In genomic region chr9:137058651-137059234, GRCh38 we compare ENCODE assay signal across 25 cellular contexts. TPM values are rescaled to one million over a fixed set of nuclear protein-coding genes. Genes with fewer than 3 reads are reported as not detected.
DNase-seq lines count a peak whose midpoint lies in the region; ATAC-seq, FAIRE-seq and TF ChIP-seq lines count a peak whose summit lies in the region.
"Had no signal": no experiment of that assay in that cellular context is flagged by ENCODE, and none has a peak within 500 bp of the region (broad histone marks: within the 10 kb centered on the region; RNA-seq: fewer than 3 reads in every experiment).

No MANE protein-coding gene starts in this region.

- no peak for DNase-seq in HepG2 (ENCODE audit: low spot score)
- no peak for DNase-seq in right lobe of liver
- peak; percentile 82 for DNase-seq in NCI-H2171 (lab: John Stamatoyannopoulos, UW)
- peak; percentile 59 to 60 for DNase-seq in SHP77 (lab: John Stamatoyannopoulos, UW)
- DNase-seq in stomach, result no peak
- no peak for DNase-seq in left lobe of liver (ENCODE audit: low spot score)
- DNase-seq in globus pallidus (ENCODE audit: low spot score), result no peak
- no peak for DNase-seq in GM19240 (ENCODE audit: insufficient read length, low spot score)
- DNase-seq: activated CD4-positive, CD25-positive, alpha-beta regulatory T cell treated with anti-CD3 and anti-CD28 coated beads, Interleukin-2, amount 50 U/mL, for 72 hours; activated CD8-positive, alpha-beta T cell treated with anti-CD3 and anti-CD28 coated beads for 36 hours; brain microvascular endothelial cell; CD4-positive, alpha-beta memory T cell; effector memory CD8-positive, alpha-beta T cell; esophagus squamous epithelium; gastrocnemius medialis; NCI-H1105; NCI-H226; T1000; uterus had no signal

- in situ Hi-C loops in HepG2 (cut with HindIII; ENCODE audit: extremely low pct_ligation_motif_present, low pct_unique_long_range_greater_than_20kb), result no loop called here

- H3K27me3 ChIP-seq in HepG2 (ENCODE audit: control insufficient read depth in 1 of 2, insufficient read depth in 2 of 2, low read length in 2 of 2) (no peaks in the 10 kb centered on the region), right lobe of liver (no peaks in the 10 kb centered on the region), stomach (peaks cover 0 to 18% (median 7%) of the 10 kb centered on the region in 3 donors)
- H3K27me3 ChIP-seq: uterus had no signal

- H3K27ac ChIP-seq in HepG2 (ENCODE audit: extremely low read length, insufficient read depth, low read length) (no peak overlapping the region), right lobe of liver (no peak overlapping the region), stomach (no peak overlapping the region)
- H3K27ac ChIP-seq: brain microvascular endothelial cell, esophagus squamous epithelium, gastrocnemius medialis, KMS-11, prostate gland, uterus had no signal

- WGBS in HepG2 (ENCODE audit: low lambda C conversion rate), result 60% methylated on average over 8 of the region's 9 CpGs
- 59% methylated on average over 3 of the region's 9 CpGs for WGBS in right lobe of liver (ENCODE audit: insufficient coverage, low coverage, low lambda C conversion rate, missing lambda C conversion rate)
- 80 to 91% (median 88%) methylated on average over 9 of the region's 9 CpGs for WGBS in stomach, 5 donors

- FAIRE-seq in HepG2 (lab: Jason Lieb, UNC), result no peak
- FAIRE-seq: GM12891, islet of Langerhans had no signal

- H3K9ac ChIP-seq in HepG2 (ENCODE audit: insufficient read depth, low read depth, low read length), result no peak overlapping the region
- H3K9ac ChIP-seq: KMS-11 had no signal

- H3K4me3 ChIP-seq in HepG2 (replicated peaks in 1 of 3; ENCODE audit: insufficient read depth in 1 of 3, low read depth in 2 of 3, low read length in 3 of 3), result no peak overlapping the region
- H3K4me3 ChIP-seq in right lobe of liver, result no peak overlapping the region
- no peak overlapping the region for H3K4me3 ChIP-seq in stomach
- H3K4me3 ChIP-seq: esophagus squamous epithelium, gastrocnemius medialis, prostate gland, uterus had no signal

- no peaks in the 10 kb centered on the region for H3K36me3 ChIP-seq in HepG2 (replicated peaks in 1 of 2; ENCODE audit: control insufficient read depth in 1 of 2, insufficient read depth in 2 of 2, low read length in 2 of 2)
- no peaks in the 10 kb centered on the region for H3K36me3 ChIP-seq in right lobe of liver
- no peaks in the 10 kb centered on the region for H3K36me3 ChIP-seq in stomach
- H3K36me3 ChIP-seq: brain microvascular endothelial cell, esophagus squamous epithelium, gastrocnemius medialis, prostate gland, uterus had no signal

- POLR2A ChIA-PET in HepG2 (lab: Yijun Ruan, JAX), result interaction anchor here (1.0 to 1.3 kb wide), 3 partner anchors 9 to 28 kb away, joined by 4 read pairs; partner anchors contain the start of gene MAN1B1

- TF ChIP-seq RAD21 in HepG2 (CRISPR knock-in tag; IDR thresholded peaks at IDR 0.05), result no peak

- ATAC-seq in HepG2 (no peak), right lobe of liver (no peak), left lobe of liver (no peak)
- ATAC-seq: activated CD8-positive, alpha-beta T cell treated with anti-CD3 and anti-CD28 coated beads for 36 hours; effector memory CD8-positive, alpha-beta T cell; gastrocnemius medialis had no signal

- H3K79me2 ChIP-seq in HepG2 (ENCODE audit: insufficient read depth, low read length), result peaks cover 9% of the 10 kb centered on the region

- peaks cover 44% of the 10 kb centered on the region for H3K4me1 ChIP-seq in HepG2 (ENCODE audit: insufficient read depth, low read length)
- peaks cover 2 to 20% (median 11%) of the 10 kb centered on the region in 4 donors for H3K4me1 ChIP-seq in right lobe of liver
- peaks cover 26 to 49% (median 40%) of the 10 kb centered on the region in 4 donors for H3K4me1 ChIP-seq in stomach

- TF ChIP-seq POLR2A in HepG2 (IDR thresholded peaks at IDR 0.05; ENCODE audit: insufficient read depth in 1 of 2, low read depth in 2 of 2, low read length in 2 of 2) (no peak), right lobe of liver (IDR thresholded peaks at IDR 0.05) (no peak), stomach (IDR thresholded peaks at IDR 0.05) (no peak)

- TF ChIP-seq EP300 in HepG2 (IDR thresholded peaks at IDR 0.05; ENCODE audit: low read depth in 2 of 2, low read length in 2 of 2), result no peak
- TF ChIP-seq EP300 in HepG2 (CRISPR knock-in tag; IDR thresholded peaks at IDR 0.05; ENCODE audit: borderline replicate concordance), result no peak
- no peak for TF ChIP-seq EP300 in stomach (IDR thresholded peaks at IDR 0.05)

- H3K4me2 ChIP-seq in HepG2 (ENCODE audit: low read depth, low read length), result no peak overlapping the region
- H3K4me2 ChIP-seq: KMS-11 had no signal

- no peak for TF ChIP-seq CTCF in HepG2 (CRISPR knock-in tag; IDR thresholded peaks at IDR 0.05)
- no peak for TF ChIP-seq CTCF in right lobe of liver (IDR thresholded peaks at IDR 0.05)
- TF ChIP-seq CTCF in stomach (IDR thresholded peaks at IDR 0.05), result no peak

- no TSS peak for BruUV-seq in HepG2 (replicated peaks; lab: Mats Ljungman, UMichigan)

- H3K9me3 ChIP-seq in HepG2 (ENCODE audit: low read length) (no peaks in the 10 kb centered on the region), right lobe of liver (no peaks in the 10 kb centered on the region), stomach (no peaks in the 10 kb centered on the region)
- H3K9me3 ChIP-seq: esophagus squamous epithelium, gastrocnemius medialis, prostate gland, uterus had no signal

- H4K20me1 ChIP-seq in HepG2 (ENCODE audit: insufficient read depth, low read length), result no peaks in the 10 kb centered on the region

- intact Hi-C loops in HepG2 (cut with micrococcal nuclease; ENCODE audit: unreplicated experiment), result no loop called here
- intact Hi-C loops in right lobe of liver (cut with DNase I), result no loop called here
- intact Hi-C loops in stomach (cut with DNase I; ENCODE audit: low total_unique reads), result no loop called here

- CTCF ChIA-PET in HepG2 (lab: Yijun Ruan, JAX; ENCODE audit: low intra/inter-chr PET ratio, low total read pairs), result no interaction called here

- no peak overlapping the region for H2AFZ ChIP-seq in HepG2 (ENCODE audit: low read length)

RNA-seq across cellular contexts. Expression of gene ENTPD2, which starts 4.9 kb away (rescaled TPM):
- total RNA-seq in HepG2 (2016; rRNA removed; fragmentation: Illumina TruSeq; extraction: Trizol) (0.87 and 0.95 TPM in 2 replicates), right lobe of liver (1 to 10 TPM in 2 of 6 experiments, under 1 TPM in 4; 0.50 to 2.1 (median 0.80) TPM), stomach (10 to 100 TPM in 1 of 5 donors, 1 to 10 TPM in 3, not detected in 1; 2.2 to 11.3 (median 6.7) TPM), left lobe of liver (1.7 TPM)
- total RNA-seq in HepG2 (2016; cell fraction: cytosol; rRNA removed; fragmentation: Illumina TruSeq; extraction: Trizol; ENCODE audit: low read depth), result 0.61 and 0.88 TPM in 2 replicates
- total RNA-seq in HepG2 (2016; cell fraction: insoluble cytoplasmic fraction; rRNA removed; fragmentation: Illumina TruSeq; extraction: Trizol), result 0.74 and 0.82 TPM in 2 replicates
- 0.69 and 0.71 TPM in 2 replicates for total RNA-seq in HepG2 (2016; cell fraction: membrane; rRNA removed; fragmentation: Illumina TruSeq; extraction: Trizol)
- total RNA-seq in HepG2 (2016; cell fraction: nucleus; rRNA removed; fragmentation: Illumina TruSeq; extraction: Trizol), result 3.4 and 3.6 TPM in 2 replicates
- polyA plus RNA-seq in HepG2 (2011; rRNA removed) (3.2 and 4.1 TPM in 2 replicates), stomach (1 to 10 TPM; 2.0 to 4.8 (median 2.9) TPM)
- 2.1 and 3.2 TPM in 2 replicates for polyA plus RNA-seq in HepG2 (2011; cell fraction: cytosol; rRNA removed)
- 41.8 and 49.4 TPM in 2 replicates for polyA plus RNA-seq in HepG2 (2011; cell fraction: nucleus; rRNA removed)
- 21.3 and 23.9 TPM in 2 replicates for polyA plus RNA-seq in HepG2 (2012)
- 1.5 and 1.8 TPM in 2 replicates for polyA plus RNA-seq in HepG2 (2016; cell fraction: cytosol; fragmentation: Illumina TruSeq; extraction: Trizol; ENCODE audit: low read depth)
- 2.3 and 2.8 TPM in 2 replicates for polyA plus RNA-seq in HepG2 (2016; cell fraction: insoluble cytoplasmic fraction; fragmentation: Illumina TruSeq; extraction: Trizol; ENCODE audit: low read depth)
- 2.2 and 2.6 TPM in 2 replicates for polyA plus RNA-seq in HepG2 (2016; cell fraction: membrane; fragmentation: Illumina TruSeq; extraction: Trizol; ENCODE audit: low read depth)
- 12.9 and 17.3 TPM in 2 replicates for polyA plus RNA-seq in HepG2 (2016; cell fraction: nucleus; fragmentation: Illumina TruSeq; extraction: Trizol; ENCODE audit: insufficient read depth, low read depth)
- polyA minus RNA-seq in HepG2 (2011; rRNA and poly(A)+ RNA removed; ENCODE audit: low replicate concordance), result 8.8 TPM in 1 of 2 replicates, not detected in the other
- 9.0 and 9.2 TPM in 2 replicates for polyA minus RNA-seq in HepG2 (2011; cell fraction: cytosol; rRNA and poly(A)+ RNA removed)
- 5.5 and 6.4 TPM in 2 replicates for polyA minus RNA-seq in HepG2 (2011; cell fraction: nucleus; rRNA and poly(A)+ RNA removed)
- total RNA-seq: activated CD8-positive, alpha-beta T cell treated with anti-CD3 and anti-CD28 coated beads for 36 hours; CD4-positive, alpha-beta memory T cell; HT1080; mononuclear cell had no signal
- polyA plus RNA-seq: CD4-positive, alpha-beta memory T cell had no signal

RNA-seq across cellular contexts. Expression of gene SAPCD2, which starts 11.6 kb away (rescaled TPM):
- total RNA-seq in HepG2 (2016; rRNA removed; fragmentation: Illumina TruSeq; extraction: Trizol) (35.9 and 42.8 TPM in 2 replicates), right lobe of liver (under 1 TPM in 5 of 6 experiments, not detected in 1; 0.05 to 0.43 (median 0.22) TPM), stomach (10 to 100 TPM in 1 of 5 donors, 1 to 10 TPM in 3, not detected in 1; 2.9 to 84.9 (median 4.4) TPM), left lobe of liver (0.15 TPM)
- total RNA-seq in HepG2 (2016; cell fraction: cytosol; rRNA removed; fragmentation: Illumina TruSeq; extraction: Trizol; ENCODE audit: low read depth), result 7.0 and 7.1 TPM in 2 replicates
- total RNA-seq in HepG2 (2016; cell fraction: insoluble cytoplasmic fraction; rRNA removed; fragmentation: Illumina TruSeq; extraction: Trizol), result 34.9 and 42.2 TPM in 2 replicates
- 29.9 and 31.6 TPM in 2 replicates for total RNA-seq in HepG2 (2016; cell fraction: membrane; rRNA removed; fragmentation: Illumina TruSeq; extraction: Trizol)
- total RNA-seq in HepG2 (2016; cell fraction: nucleus; rRNA removed; fragmentation: Illumina TruSeq; extraction: Trizol), result 23.7 and 28.1 TPM in 2 replicates
- polyA plus RNA-seq in HepG2 (2011; rRNA removed) (18.7 and 21.9 TPM in 2 replicates), stomach (1 to 10 TPM; 1.7 to 5.0 (median 3.8) TPM)
- polyA plus RNA-seq in HepG2 (2011; cell fraction: cytosol; rRNA removed), result 16.4 and 40.1 TPM in 2 replicates
- polyA plus RNA-seq in HepG2 (2011; cell fraction: nucleus; rRNA removed), result 28.3 and 52.1 TPM in 2 replicates
- polyA plus RNA-seq in HepG2 (2012), result 12.0 and 19.0 TPM in 2 replicates
- polyA plus RNA-seq in HepG2 (2016; cell fraction: cytosol; fragmentation: Illumina TruSeq; extraction: Trizol; ENCODE audit: low read depth), result 6.8 and 7.6 TPM in 2 replicates
- polyA plus RNA-seq in HepG2 (2016; cell fraction: insoluble cytoplasmic fraction; fragmentation: Illumina TruSeq; extraction: Trizol; ENCODE audit: low read depth), result 33.9 and 39.2 TPM in 2 replicates
- polyA plus RNA-seq in HepG2 (2016; cell fraction: membrane; fragmentation: Illumina TruSeq; extraction: Trizol; ENCODE audit: low read depth), result 23.3 and 27.0 TPM in 2 replicates
- 44.9 and 46.9 TPM in 2 replicates for polyA plus RNA-seq in HepG2 (2016; cell fraction: nucleus; fragmentation: Illumina TruSeq; extraction: Trizol; ENCODE audit: insufficient read depth, low read depth)
- 38.7 and 55.4 TPM in 2 replicates for polyA minus RNA-seq in HepG2 (2011; rRNA and poly(A)+ RNA removed; ENCODE audit: low replicate concordance)
- 18.6 and 32.8 TPM in 2 replicates for polyA minus RNA-seq in HepG2 (2011; cell fraction: cytosol; rRNA and poly(A)+ RNA removed)
- 7.3 and 8.6 TPM in 2 replicates for polyA minus RNA-seq in HepG2 (2011; cell fraction: nucleus; rRNA and poly(A)+ RNA removed)

RNA-seq across cellular contexts. Expression of gene NPDC1, which starts 12.8 kb away (rescaled TPM):
- total RNA-seq in HepG2 (2016; rRNA removed; fragmentation: Illumina TruSeq; extraction: Trizol) (0.63 and 0.84 TPM in 2 replicates), right lobe of liver (10 to 100 TPM in 5 of 6 experiments, 1 to 10 TPM in 1; 9.3 to 14.9 (median 12.2) TPM), stomach (100 to 1,000 TPM in 4 of 5 donors, 10 to 100 TPM in 1; 20.0 to 276 (median 189) TPM), left lobe of liver (16.6 TPM)
- total RNA-seq in HepG2 (2016; cell fraction: cytosol; rRNA removed; fragmentation: Illumina TruSeq; extraction: Trizol; ENCODE audit: low read depth), result 1.2 TPM in 1 of 2 replicates, not detected in the other
- 0.65 and 1.7 TPM in 2 replicates for total RNA-seq in HepG2 (2016; cell fraction: insoluble cytoplasmic fraction; rRNA removed; fragmentation: Illumina TruSeq; extraction: Trizol)
- total RNA-seq in HepG2 (2016; cell fraction: membrane; rRNA removed; fragmentation: Illumina TruSeq; extraction: Trizol), result 0.59 and 0.79 TPM in 2 replicates
- total RNA-seq in HepG2 (2016; cell fraction: nucleus; rRNA removed; fragmentation: Illumina TruSeq; extraction: Trizol), result 2.7 and 4.8 TPM in 2 replicates
- polyA plus RNA-seq in HepG2 (2011; rRNA removed) (5.4 and 7.0 TPM in 2 replicates), stomach (100 to 1,000 TPM; 104 to 186 (median 115) TPM)
- polyA plus RNA-seq in HepG2 (2011; cell fraction: cytosol; rRNA removed), result 1.7 and 3.4 TPM in 2 replicates
- polyA plus RNA-seq in HepG2 (2011; cell fraction: nucleus; rRNA removed), result 93.3 and 114 TPM in 2 replicates
- polyA plus RNA-seq in HepG2 (2012), result 4.5 and 8.4 TPM in 2 replicates
- polyA plus RNA-seq in HepG2 (2016; cell fraction: cytosol; fragmentation: Illumina TruSeq; extraction: Trizol; ENCODE audit: low read depth), result 1.00 and 1.1 TPM in 2 replicates
- 0.67 and 1.8 TPM in 2 replicates for polyA plus RNA-seq in HepG2 (2016; cell fraction: insoluble cytoplasmic fraction; fragmentation: Illumina TruSeq; extraction: Trizol; ENCODE audit: low read depth)
- polyA plus RNA-seq in HepG2 (2016; cell fraction: membrane; fragmentation: Illumina TruSeq; extraction: Trizol; ENCODE audit: low read depth), result 1.1 and 1.5 TPM in 2 replicates
- polyA plus RNA-seq in HepG2 (2016; cell fraction: nucleus; fragmentation: Illumina TruSeq; extraction: Trizol; ENCODE audit: insufficient read depth, low read depth), result 9.8 and 12.2 TPM in 2 replicates
- 1.9 and 12.5 TPM in 2 replicates for polyA minus RNA-seq in HepG2 (2011; rRNA and poly(A)+ RNA removed; ENCODE audit: low replicate concordance)
- polyA minus RNA-seq in HepG2 (2011; cell fraction: cytosol; rRNA and poly(A)+ RNA removed), result 2.9 and 3.0 TPM in 2 replicates
- polyA minus RNA-seq in HepG2 (2011; cell fraction: nucleus; rRNA and poly(A)+ RNA removed), result 3.9 and 4.2 TPM in 2 replicates

RNA-seq across cellular contexts. Expression of gene UAP1L1, which starts 18.6 kb away (rescaled TPM):
- total RNA-seq in HepG2 (2016; rRNA removed; fragmentation: Illumina TruSeq; extraction: Trizol), result 6.2 and 6.4 TPM in 2 replicates
- 1.7 and 1.8 TPM in 2 replicates for total RNA-seq in HepG2 (2016; cell fraction: cytosol; rRNA removed; fragmentation: Illumina TruSeq; extraction: Trizol; ENCODE audit: low read depth)
- 4.5 and 6.7 TPM in 2 replicates for total RNA-seq in HepG2 (2016; cell fraction: insoluble cytoplasmic fraction; rRNA removed; fragmentation: Illumina TruSeq; extraction: Trizol)
- 3.0 and 3.1 TPM in 2 replicates for total RNA-seq in HepG2 (2016; cell fraction: membrane; rRNA removed; fragmentation: Illumina TruSeq; extraction: Trizol)
- total RNA-seq in HepG2 (2016; cell fraction: nucleus; rRNA removed; fragmentation: Illumina TruSeq; extraction: Trizol), result 4.9 and 5.4 TPM in 2 replicates
- polyA plus RNA-seq in HepG2 (2011; rRNA removed), result 5.4 and 6.0 TPM in 2 replicates
- 3.8 and 4.1 TPM in 2 replicates for polyA plus RNA-seq in HepG2 (2011; cell fraction: cytosol; rRNA removed)
- polyA plus RNA-seq in HepG2 (2011; cell fraction: nucleus; rRNA removed), result 43.5 and 57.7 TPM in 2 replicates
- polyA plus RNA-seq in HepG2 (2012), result 4.9 and 5.0 TPM in 2 replicates
- 1.1 and 1.2 TPM in 2 replicates for polyA plus RNA-seq in HepG2 (2016; cell fraction: cytosol; fragmentation: Illumina TruSeq; extraction: Trizol; ENCODE audit: low read depth)
- polyA plus RNA-seq in HepG2 (2016; cell fraction: insoluble cytoplasmic fraction; fragmentation: Illumina TruSeq; extraction: Trizol; ENCODE audit: low read depth), result 6.4 and 8.8 TPM in 2 replicates
- 3.0 and 3.6 TPM in 2 replicates for polyA plus RNA-seq in HepG2 (2016; cell fraction: membrane; fragmentation: Illumina TruSeq; extraction: Trizol; ENCODE audit: low read depth)
- 22.7 and 23.1 TPM in 2 replicates for polyA plus RNA-seq in HepG2 (2016; cell fraction: nucleus; fragmentation: Illumina TruSeq; extraction: Trizol; ENCODE audit: insufficient read depth, low read depth)
- 2.2 and 5.1 TPM in 2 replicates for polyA minus RNA-seq in HepG2 (2011; rRNA and poly(A)+ RNA removed; ENCODE audit: low replicate concordance)
- polyA minus RNA-seq in HepG2 (2011; cell fraction: cytosol; rRNA and poly(A)+ RNA removed), result 3.0 and 3.2 TPM in 2 replicates
- polyA minus RNA-seq in HepG2 (2011; cell fraction: nucleus; rRNA and poly(A)+ RNA removed), result 5.6 and 7.1 TPM in 2 replicates
- 1 to 10 TPM; 1.3 to 4.9 (median 1.9) TPM for total RNA-seq in right lobe of liver
- total RNA-seq in stomach, result 10 to 100 TPM in 3 of 5 donors, 1 to 10 TPM in 2; 4.6 to 95.6 (median 22.8) TPM
- polyA plus RNA-seq in stomach, result 1 to 10 TPM; 4.1 to 7.4 (median 6.0) TPM
- 1.8 TPM for total RNA-seq in left lobe of liver

RNA-seq across cellular contexts. Expression of gene FUT7, which starts 26.9 kb away (rescaled TPM):
- total RNA-seq in HepG2 (2016; rRNA removed; fragmentation: Illumina TruSeq; extraction: Trizol), result not detected in 2 replicates
- not detected in 2 replicates for total RNA-seq in HepG2 (2016; cell fraction: cytosol; rRNA removed; fragmentation: Illumina TruSeq; extraction: Trizol; ENCODE audit: low read depth)
- not detected in 2 replicates for total RNA-seq in HepG2 (2016; cell fraction: insoluble cytoplasmic fraction; rRNA removed; fragmentation: Illumina TruSeq; extraction: Trizol)
- total RNA-seq in HepG2 (2016; cell fraction: membrane; rRNA removed; fragmentation: Illumina TruSeq; extraction: Trizol), result not detected in 2 replicates
- not detected in 2 replicates for total RNA-seq in HepG2 (2016; cell fraction: nucleus; rRNA removed; fragmentation: Illumina TruSeq; extraction: Trizol)
- 0.05 TPM in 1 of 2 replicates, not detected in the other for polyA plus RNA-seq in HepG2 (2011; rRNA removed)
- 0.05 TPM in 1 of 2 replicates, not detected in the other for polyA plus RNA-seq in HepG2 (2011; cell fraction: cytosol; rRNA removed)
- not detected in 2 replicates for polyA plus RNA-seq in HepG2 (2011; cell fraction: nucleus; rRNA removed)
- polyA plus RNA-seq in HepG2 (2012), result not detected in 2 replicates
- not detected in 2 replicates for polyA plus RNA-seq in HepG2 (2016; cell fraction: cytosol; fragmentation: Illumina TruSeq; extraction: Trizol; ENCODE audit: low read depth)
- polyA plus RNA-seq in HepG2 (2016; cell fraction: insoluble cytoplasmic fraction; fragmentation: Illumina TruSeq; extraction: Trizol; ENCODE audit: low read depth), result not detected in 2 replicates
- polyA plus RNA-seq in HepG2 (2016; cell fraction: membrane; fragmentation: Illumina TruSeq; extraction: Trizol; ENCODE audit: low read depth), result not detected in 2 replicates
- not detected in 2 replicates for polyA plus RNA-seq in HepG2 (2016; cell fraction: nucleus; fragmentation: Illumina TruSeq; extraction: Trizol; ENCODE audit: insufficient read depth, low read depth)
- polyA minus RNA-seq in HepG2 (2011; rRNA and poly(A)+ RNA removed; ENCODE audit: low replicate concordance), result 0.07 TPM in 1 of 2 replicates, not detected in the other
- not detected in 2 replicates for polyA minus RNA-seq in HepG2 (2011; cell fraction: cytosol; rRNA and poly(A)+ RNA removed)
- not detected in 2 replicates for polyA minus RNA-seq in HepG2 (2011; cell fraction: nucleus; rRNA and poly(A)+ RNA removed)
- total RNA-seq in right lobe of liver, result under 1 TPM in 2 of 6 experiments, not detected in 4; 0.12 to 0.13 TPM
- total RNA-seq in stomach, result 1 to 10 TPM in 1 of 5 donors, under 1 TPM in 1, not detected in 3; 0.37 to 3.9 TPM
- under 1 TPM in 2 of 3 donors, not detected in 1; 0.23 to 0.50 TPM for polyA plus RNA-seq in stomach
- total RNA-seq in left lobe of liver, result 0.08 TPM
- total RNA-seq: gastrocnemius medialis, HT1080, uterus had no signal

Comparison
In these comparisons a context has a peak if more than half of its experiments do, and no peak if none do; other contexts are left out.
1. DNase-seq: peak in NCI-H2171 (single experiment) and SHP77 (2 of 2); none in HepG2 (single experiment), right lobe of liver (0 of 3), stomach (single experiment), left lobe of liver (single experiment), globus pallidus (single experiment) and GM19240 (single experiment).